In the genomic region with DNA sequence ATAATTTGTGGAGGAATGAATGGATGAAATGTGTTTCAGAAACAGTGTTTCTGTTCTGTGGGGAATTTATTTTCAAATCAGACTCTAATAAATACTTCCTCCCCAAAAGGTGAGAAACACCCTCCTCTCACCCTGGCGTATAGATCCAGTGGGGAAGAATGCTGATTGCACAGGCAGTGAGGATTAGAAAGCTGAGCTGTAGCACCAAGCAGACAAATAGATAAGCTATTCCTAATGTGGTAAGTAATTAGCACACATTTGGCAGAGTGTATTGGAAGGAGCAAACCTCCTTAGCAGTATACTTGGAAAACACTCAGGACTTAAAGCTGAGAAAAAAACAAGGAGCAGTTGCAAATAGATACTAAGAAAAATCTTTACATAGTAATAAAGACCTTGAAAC, we compare ENCODE assay signal across 24 cellular contexts. TPM values are rescaled to one million over a fixed set of nuclear protein-coding genes. Genes with fewer than 3 reads are reported as not detected.
"Had no signal": no experiment of that assay in that cellular context is flagged by ENCODE, and none has a peak within 500 bp of the region (broad histone marks: within the 10 kb centered on the region; RNA-seq: fewer than 3 reads in every experiment).

No MANE protein-coding gene starts in this region.

- H3K27me3 Mint-ChIP-seq: dendritic cell treated with granulocyte-macrophage colony-stimulating factor and Interleukin-4, amounts not matched to agents 40 ng/mL and 50 ng/mL, for 4 days had no signal

- H3K4me1 Mint-ChIP-seq: naive thymus-derived CD4-positive, alpha-beta T cell had no signal

- ATAC-seq: effector memory CD8-positive, alpha-beta T cell; esophagus mucosa; gastrocnemius medialis; heart right ventricle; left cardiac atrium; left lung; left ventricle myocardium superior; lower lobe of right lung; naive thymus-derived CD4-positive, alpha-beta T cell had no signal

- H3K36me3 ChIP-seq: colonic mucosa, esophagus squamous epithelium, gastrocnemius medialis, heart right ventricle, left lung, lower lobe of right lung had no signal

- H3K27ac Mint-ChIP-seq: dendritic cell treated with granulocyte-macrophage colony-stimulating factor and Interleukin-4, amounts not matched to agents 40 ng/mL and 50 ng/mL, for 4 days; effector memory CD8-positive, alpha-beta T cell; endodermal cell; naive thymus-derived CD4-positive, alpha-beta T cell had no signal

- DNase-seq: colonic mucosa; cortex of kidney; effector CD8-positive, alpha-beta T cell; effector memory CD8-positive, alpha-beta T cell; endodermal cell; erythroblast; esophagus squamous epithelium; foreskin fibroblast; foreskin melanocyte; gastrocnemius medialis; glutamatergic neuron; head of caudate nucleus; heart right ventricle; hippocampal formation; left cardiac atrium; left lung; left ventricle myocardium superior; lower lobe of right lung; mesenchymal stem cell; midbrain; naive thymus-derived CD4-positive, alpha-beta T cell had no signal

- H3K9me3 ChIP-seq: colonic mucosa, esophagus squamous epithelium, gastrocnemius medialis, heart right ventricle, left lung, lower lobe of right lung had no signal

- H3K4me3 ChIP-seq: colonic mucosa, esophagus squamous epithelium, gastrocnemius medialis, heart right ventricle, left lung, lower lobe of right lung had no signal

- H3K4me3 Mint-ChIP-seq: dendritic cell treated with granulocyte-macrophage colony-stimulating factor and Interleukin-4, amounts not matched to agents 40 ng/mL and 50 ng/mL, for 4 days; effector memory CD8-positive, alpha-beta T cell; endodermal cell; naive thymus-derived CD4-positive, alpha-beta T cell had no signal

- H3K27ac ChIP-seq: colonic mucosa, epithelial cell of prostate, esophagus squamous epithelium, gastrocnemius medialis, heart right ventricle, left lung, lower lobe of right lung had no signal

- H3K27me3 ChIP-seq: colonic mucosa, gastrocnemius medialis, left lung had no signal

- H3K36me3 Mint-ChIP-seq: naive thymus-derived CD4-positive, alpha-beta T cell had no signal

- H3K9me3 Mint-ChIP-seq: dendritic cell treated with granulocyte-macrophage colony-stimulating factor and Interleukin-4, amounts not matched to agents 40 ng/mL and 50 ng/mL, for 4 days; effector memory CD8-positive, alpha-beta T cell; endodermal cell had no signal

RNA-seq across cellular contexts. Expression of a gene that starts 50.8 kb away (rescaled TPM):
- total RNA-seq: gastrocnemius medialis had no signal
